In the genomic region with DNA sequence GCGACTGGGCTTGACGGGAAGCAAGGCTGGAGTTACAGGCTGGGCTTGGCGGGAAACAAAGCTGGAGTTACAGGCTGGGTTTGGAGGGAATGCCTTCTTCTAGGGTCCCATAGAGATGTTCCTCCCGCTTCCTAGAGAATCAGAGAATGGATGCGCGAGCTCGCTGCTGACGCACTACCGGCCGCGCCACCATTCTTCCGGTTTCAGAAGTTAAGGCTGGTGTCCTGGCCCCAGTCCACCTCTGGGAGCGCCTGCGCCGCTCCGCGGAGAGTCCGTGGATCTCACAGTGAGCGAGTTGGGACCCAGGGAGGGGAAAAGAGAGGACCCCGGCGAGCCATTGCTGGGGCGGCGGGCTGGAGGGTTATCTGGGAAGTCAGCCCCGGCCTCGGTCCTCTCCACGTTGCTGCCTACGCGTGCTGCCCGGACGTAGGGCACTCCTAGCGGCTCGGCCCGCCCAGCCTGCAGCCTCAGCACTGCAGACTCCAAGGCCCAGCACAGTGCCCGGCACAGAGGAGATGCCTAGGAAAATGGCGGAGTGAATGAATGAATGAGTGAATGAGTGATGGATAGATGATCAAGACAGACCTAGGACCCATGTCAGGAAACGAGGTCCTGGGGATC, we compare ENCODE assay signal across 8 cellular contexts. TPM values are rescaled to one million over a fixed set of nuclear protein-coding genes. Genes with fewer than 3 reads are reported as not detected.
DNase-seq lines count a peak whose midpoint lies in the region; TF ChIP-seq lines count a peak whose summit lies in the region.

Gene ZNF502 (plus strand): TSS at position 206 of the 621 bp plus-strand sequence. CDS start 7,602 bp downstream, outside the sequence.

- H3K27ac ChIP-seq in esophagus squamous epithelium (peak within 1 kb of the TSS; percentile 61 to 88 (median 72)), muscle layer of colon (ENCODE audit: low read depth, low read length) (peak within 1 kb of the TSS; percentile 92)

- in situ Hi-C loops in GM13977 (cut with MboI; ENCODE audit: low pct_unique_long_range_greater_than_20kb, low sequenced_read_pairs, unreplicated experiment), result no loop called here

- DNase-seq in GM13977 (ENCODE audit: low spot score), result peak; percentile 62
- DNase-seq in NCI-H82 (lab: John Stamatoyannopoulos, UW), result peak; percentile 74
- peak; percentile 4 to 20 for DNase-seq in activated T-helper 1 cell treated with anti-CD3 and anti-CD28 coated beads, Interleukin-2, amount 50 U/mL, for 16 hours (ENCODE audit: low read depth in 1 of 2, low spot score in 1 of 2)
- no peak for DNase-seq in esophagus squamous epithelium (lab: John Stamatoyannopoulos, UW)
- peak; percentile 77 for DNase-seq in stimulated activated CD8-positive, alpha-beta memory T cell treated with anti-CD3 and anti-CD28 coated beads, Interleukin-4, amount 100 ng/mL, for 48 hours
- no peak for DNase-seq in NCI-H345 treated with DMSO at 0.1 percent for 48 hours (lab: John Stamatoyannopoulos, UW; ENCODE audit: unreplicated experiment)
- no peak for DNase-seq in NCI-H128 (lab: John Stamatoyannopoulos, UW; ENCODE audit: unreplicated experiment)

- intact Hi-C loops in esophagus squamous epithelium (cut with DNase I), result no loop called here

- H3K27me3 ChIP-seq in esophagus squamous epithelium, result peaks cover 0 to 22% (median 0%) of the 10 kb centered on the region in 4 donors
- no peaks in the 10 kb centered on the region for H3K27me3 ChIP-seq in muscle layer of colon (ENCODE audit: control insufficient read depth in 1 of 2, insufficient read depth in 2 of 2, low read length in 2 of 2)

- peak within 1 kb of the TSS; percentile 65 to 89 (median 83) for H3K4me3 ChIP-seq in esophagus squamous epithelium
- H3K4me3 ChIP-seq in muscle layer of colon (ENCODE audit: low read depth in 1 of 2, low read length in 2 of 2), result peak within 1 kb of the TSS; percentile 71 to 94

- H3K9me3 ChIP-seq in esophagus squamous epithelium, result peaks cover 0 to 48% (median 12%) of the 10 kb centered on the region in 3 donors
- peaks cover 4% of the 10 kb centered on the region for H3K9me3 ChIP-seq in muscle layer of colon (ENCODE audit: low read length)

- H3K4me1 ChIP-seq in esophagus squamous epithelium (peaks cover 0 to 16% (median 0%) of the 10 kb centered on the region in 3 donors), muscle layer of colon (ENCODE audit: insufficient read depth, low read length) (peaks cover 8% of the 10 kb centered on the region)

- TF ChIP-seq CTCF in GM13977 (IDR thresholded peaks at IDR 0.05; ENCODE audit: extremely low read depth, insufficient read depth, missing control alignments) (peak; percentile 0), esophagus squamous epithelium (IDR thresholded peaks at IDR 0.05) (peak in 4 of 6 experiments; percentile 29 to 57 (median 40))

- WGBS in esophagus squamous epithelium, 2 donors, result 6 to 7% methylated on average over 9 to 27 of the region's 36 CpGs

- H3K36me3 ChIP-seq in esophagus squamous epithelium (peaks cover 0 to 24% (median 2%) of the 10 kb centered on the region in 3 donors), muscle layer of colon (ENCODE audit: insufficient read depth, low read length) (no peaks in the 10 kb centered on the region)

- H3K9ac ChIP-seq in muscle layer of colon (ENCODE audit: low read length), result peak within 1 kb of the TSS; percentile 71

- peak in 1 of 4 donors; percentile 16 for TF ChIP-seq POLR2A in esophagus squamous epithelium (IDR thresholded peaks at IDR 0.05)

RNA-seq across cellular contexts. Expression of gene ZNF502, which starts in this region (rescaled TPM):
- total RNA-seq in esophagus squamous epithelium, result 1 to 10 TPM; 1.7 to 7.2 (median 2.6) TPM

Comparison
In these comparisons a context has a peak if more than half of its experiments do, and no peak if none do; other contexts are left out.
1. DNase-seq: peak in GM13977 (single experiment), NCI-H82 (single experiment), activated T-helper 1 cell treated with anti-CD3 and anti-CD28 coated beads, Interleukin-2, amount 50 U/mL, for 16 hours (2 of 2) and stimulated activated CD8-positive, alpha-beta memory T cell treated with anti-CD3 and anti-CD28 coated beads, Interleukin-4, amount 100 ng/mL, for 48 hours (single experiment); none in esophagus squamous epithelium (single experiment), NCI-H345 treated with DMSO at 0.1 percent for 48 hours (single experiment) and NCI-H128 (single experiment).